Comparison of ENCODE assay signal across 10 cellular contexts in genomic region chr19:31834070-31834469, GRCh38.
"Had no signal": no experiment of that assay in that cellular context is flagged by ENCODE, and none has a peak within 500 bp of the region (broad histone marks: within the 10 kb centered on the region; RNA-seq: fewer than 3 reads in every experiment).

No MANE protein-coding gene starts in this region.

- H3K4me3 ChIP-seq: GM23248, GM23338, HAP-1 had no signal

- DNase-seq: GM23248, GOT3, H7, H9, HCEC 1CT, HFFc6 had no signal

- FAIRE-seq: H1, H54 had no signal

- H3K4me1 ChIP-seq: HAP-1 had no signal

- H3K9me3 ChIP-seq: HAP-1 had no signal

- H3K27ac ChIP-seq: GM23248 had no signal

- H3K36me3 ChIP-seq: HAP-1 had no signal
